In genomic region chr3:188262913-188263683, GRCh38 we compare ENCODE assay signal across 9 cellular contexts.
DNase-seq lines count a peak whose midpoint lies in the region; ATAC-seq and TF ChIP-seq lines count a peak whose summit lies in the region.
"Had no signal": no experiment of that assay in that cellular context is flagged by ENCODE, and none has a peak within 500 bp of the region (broad histone marks: within the 10 kb centered on the region; RNA-seq: fewer than 3 reads in every experiment).

No MANE protein-coding gene starts in this region.

- WGBS in right cardiac atrium = 70% methylated on average over 8 of the region's 8 CpGs
- 64 to 79% (median 75%) methylated on average over 8 of the region's 8 CpGs for WGBS in stomach, 5 donors

- no peaks in the 10 kb centered on the region for H3K36me3 ChIP-seq in stomach

- TF ChIP-seq EP300 in stomach (IDR thresholded peaks at IDR 0.05) = peak; percentile 89

- no peaks in the 10 kb centered on the region for H3K27me3 ChIP-seq in right cardiac atrium (ENCODE audit: control insufficient read depth, insufficient read depth)
- H3K27me3 ChIP-seq in stomach = no peaks in the 10 kb centered on the region

- H3K9me3 ChIP-seq in right cardiac atrium (ENCODE audit: control insufficient read depth, low read length) (no peaks in the 10 kb centered on the region), stomach (no peaks in the 10 kb centered on the region)

- TF ChIP-seq POLR2A in stomach (IDR thresholded peaks at IDR 0.05) = no peak

- ATAC-seq in right cardiac atrium (peak; percentile 73 to 78), GM21825 (IDR thresholded peaks at IDR 0.05; ENCODE audit: unreplicated experiment) (no peak), HG03135 (IDR thresholded peaks at IDR 0.05; ENCODE audit: unreplicated experiment) (no peak), GM21529 (IDR thresholded peaks at IDR 0.05; ENCODE audit: unreplicated experiment) (no peak)
- ATAC-seq: T-helper 17 cell had no signal

- no peak for TF ChIP-seq CTCF in HFF-Myc (IDR thresholded peaks at IDR 0.05; ENCODE audit: low read depth, low read length, missing control alignments)
- no peak for TF ChIP-seq CTCF in stomach (IDR thresholded peaks at IDR 0.05)

- H3K4me1 ChIP-seq in right cardiac atrium (ENCODE audit: control insufficient read depth, insufficient read depth, low read length) (peaks cover 27% of the 10 kb centered on the region), stomach (peaks cover 60 to 98% (median 82%) of the 10 kb centered on the region in 4 donors)

- no peak overlapping the region for H3K4me3 ChIP-seq in HFF-Myc (replicated peaks; ENCODE audit: low read depth, low read length)
- H3K4me3 ChIP-seq in right cardiac atrium (ENCODE audit: low read length) = no peak overlapping the region
- no peak overlapping the region for H3K4me3 ChIP-seq in stomach

- DNase-seq in HFF-Myc (ENCODE audit: extremely low read depth, low read depth) = peak; percentile 65
- DNase-seq in astrocyte of the hippocampus (ENCODE audit: low read depth, low spot score) = peak; percentile 82
- peak in 2 of 3 donors; percentile 33 to 59 for DNase-seq in right cardiac atrium
- DNase-seq in stomach = no peak
- no peak for DNase-seq in UCSD-AML1 (lab: John Stamatoyannopoulos, UW; ENCODE audit: unreplicated experiment)
- DNase-seq: T-helper 17 cell had no signal

- intact Hi-C loops in right cardiac atrium (cut with DNase I) = loop anchor here in 1 of 4 donors (10.0 kb wide), 2 partner anchors 108 to 518 kb away; partner anchors contain the start of genes BCL6 and LPP
- intact Hi-C loops in stomach (cut with DNase I; ENCODE audit: low total_unique reads) = no loop called here

- H3K27ac ChIP-seq in right cardiac atrium (ENCODE audit: low read length) (peak overlapping the region; percentile 93), stomach (peak overlapping the region; percentile 36 to 94 (median 87))

Comparison
In these comparisons a context has a peak if more than half of its experiments do, and no peak if none do; other contexts are left out.
1. DNase-seq: peak in HFF-Myc (single experiment), astrocyte of the hippocampus (single experiment) and right cardiac atrium (2 of 3); none in stomach (single experiment) and UCSD-AML1 (single experiment).
2. ATAC-seq: peak in right cardiac atrium (2 of 2); none in GM21825 (single experiment), HG03135 (single experiment) and GM21529 (single experiment).